In the genomic region with DNA sequence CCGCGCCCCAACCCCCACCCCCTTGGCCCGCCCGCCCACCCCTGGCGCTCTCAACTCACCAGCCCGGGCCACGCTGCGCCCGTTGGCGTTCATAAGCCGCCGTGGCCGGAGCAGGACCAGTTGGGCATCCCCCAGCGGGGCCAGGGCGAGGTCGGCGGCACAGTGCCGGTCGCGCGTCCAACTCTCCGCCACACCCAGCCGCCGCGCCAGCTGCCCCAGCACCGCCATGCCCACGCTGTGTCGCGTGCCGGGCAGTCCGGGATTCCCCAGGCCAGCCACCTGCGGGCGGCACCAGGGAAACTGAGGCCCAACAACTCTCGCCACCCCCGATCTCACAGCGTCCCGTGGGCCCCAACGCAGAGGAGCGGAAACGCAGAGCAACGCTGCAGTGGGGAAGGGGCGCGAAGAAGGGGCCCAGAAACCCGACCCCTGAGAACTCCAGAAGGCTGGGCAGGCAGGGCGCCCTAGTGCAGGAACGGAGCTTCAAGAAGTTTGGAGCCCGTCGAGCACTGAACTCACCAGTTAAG, we compare ENCODE assay signal across 8 cellular contexts. TPM values are rescaled to one million over a fixed set of nuclear protein-coding genes. Genes with fewer than 3 reads are reported as not detected.
A peak's percentile ranks its signal among the peaks of the same experiment; 100 is the strongest.
DNase-seq lines count a peak whose midpoint lies in the region; ATAC-seq, FAIRE-seq and TF ChIP-seq lines count a peak whose summit lies in the region.

No MANE protein-coding gene starts in this region.

- H3K4me2 ChIP-seq in neural progenitor cell: peak overlapping the region; percentile 97

- intact Hi-C loops in esophagus muscularis mucosa (cut with DNase I): loop anchor here (5.0 kb wide), 1 partner anchor 103 kb away; the partner anchor contains the start of gene STXBP1

- WGBS in esophagus muscularis mucosa: 0% methylated on average over 8 of the region's 48 CpGs

- TF ChIP-seq CTCF in esophagus muscularis mucosa (IDR thresholded peaks at IDR 0.05) (no peak), neural progenitor cell (IDR thresholded peaks at IDR 0.05) (no peak)

- no peak overlapping the region for H3K27ac Mint-ChIP-seq in neural progenitor cell

- H2AFZ ChIP-seq in ACC112 (ENCODE audit: low read length, unreplicated experiment) (peak overlapping the region; percentile 84), neural progenitor cell (replicated peaks) (peak overlapping the region; percentile 58)

- H3K4me1 ChIP-seq in ACC112 (ENCODE audit: control insufficient read depth, insufficient read depth, low read length, unreplicated experiment) (peaks cover 8% of the 10 kb centered on the region), SJSA1 (replicated peaks) (peaks cover 12% of the 10 kb centered on the region), esophagus muscularis mucosa (peaks cover 16 to 26% (median 21%) of the 10 kb centered on the region in 4 donors), neural progenitor cell (peaks cover 9% of the 10 kb centered on the region)

- H3K79me2 ChIP-seq in ACC112 (ENCODE audit: control insufficient read depth, insufficient read depth, low read length, unreplicated experiment) (peaks cover 4% of the 10 kb centered on the region), neural progenitor cell (ENCODE audit: low read depth) (no peaks in the 10 kb centered on the region)

- no peak for TF ChIP-seq POLR2A in esophagus muscularis mucosa (IDR thresholded peaks at IDR 0.05; ENCODE audit: low read depth)

- H3K9ac ChIP-seq in neural progenitor cell: no peak overlapping the region

- no peaks in the 10 kb centered on the region for H3K27me3 ChIP-seq in ACC112 (ENCODE audit: insufficient read depth, low read length)
- H3K27me3 ChIP-seq in SJSA1 (replicated peaks): no peaks in the 10 kb centered on the region
- peaks cover 0 to under 1% (median 0%) of the 10 kb centered on the region in 4 donors for H3K27me3 ChIP-seq in esophagus muscularis mucosa
- peaks cover 15% of the 10 kb centered on the region for H3K27me3 ChIP-seq in neural progenitor cell

- peaks cover 8% of the 10 kb centered on the region for H3K27me3 Mint-ChIP-seq in neural progenitor cell (ENCODE audit: insufficient read depth, low read depth)

- no peaks in the 10 kb centered on the region for H3F3A ChIP-seq in neural progenitor cell (ENCODE audit: low read depth)

- no peaks in the 10 kb centered on the region for H3K36me3 Mint-ChIP-seq in neural progenitor cell

- FAIRE-seq in urothelium cell line (lab: Jason Lieb, UNC): no peak

- H3K4me3 ChIP-seq in ACC112 (ENCODE audit: low read depth, low read length): peak overlapping the region; percentile 91
- H3K4me3 ChIP-seq in SJSA1: peak overlapping the region; percentile 52
- peak overlapping the region; percentile 77 to 87 (median 78) for H3K4me3 ChIP-seq in esophagus muscularis mucosa
- H3K4me3 ChIP-seq in neural progenitor cell: peak overlapping the region; percentile 64

- peaks cover 22% of the 10 kb centered on the region for H3K4me1 Mint-ChIP-seq in neural progenitor cell

- peak overlapping the region; percentile 99 for H3K4me3 Mint-ChIP-seq in neural progenitor cell

- H3K9me3 Mint-ChIP-seq in neural progenitor cell: no peaks in the 10 kb centered on the region

- no peaks in the 10 kb centered on the region for H3K36me3 ChIP-seq in ACC112 (ENCODE audit: insufficient read depth, low read length)
- peaks cover 7% of the 10 kb centered on the region; the same call in 1 of the 2 replicates for H3K36me3 ChIP-seq in SJSA1
- H3K36me3 ChIP-seq in esophagus muscularis mucosa: peaks cover 0 to 7% (median 2%) of the 10 kb centered on the region in 4 donors
- no peaks in the 10 kb centered on the region for H3K36me3 ChIP-seq in neural progenitor cell

- no peak for TF ChIP-seq EP300 in esophagus muscularis mucosa (IDR thresholded peaks at IDR 0.05)

- H3K27ac ChIP-seq in ACC112 (ENCODE audit: low read depth, low read length) (peak overlapping the region; percentile 39; the same call in 1 of the 2 replicates), SJSA1 (peak overlapping the region; percentile 54), esophagus muscularis mucosa (replicated peaks in 1 of 4) (peak overlapping the region; percentile 75 to 88 (median 82)), neural progenitor cell (no peak overlapping the region)

- no peak for DNase-seq in SJSA1 (ENCODE audit: low read depth in 1 of 2, low spot score in 2 of 2)
- DNase-seq in esophagus muscularis mucosa (ENCODE audit: extremely low spot score): no peak
- DNase-seq in neural progenitor cell (ENCODE audit: low spot score): peak; percentile 65
- no peak for DNase-seq in OCI-M1 (lab: John Stamatoyannopoulos, UW)
- no peak for DNase-seq in urothelium cell line (ENCODE audit: low spot score)
- DNase-seq in middle frontal gyrus (ENCODE audit: extremely low spot score, low spot score): no peak

- H3K9me3 ChIP-seq in SJSA1 (replicated peaks) (no peaks in the 10 kb centered on the region), esophagus muscularis mucosa (no peaks in the 10 kb centered on the region), neural progenitor cell (ENCODE audit: low read depth) (no peaks in the 10 kb centered on the region)

- ATAC-seq in GM18909 (IDR thresholded peaks at IDR 0.05; ENCODE audit: poor library complexity, unreplicated experiment): peak; percentile 15

- no peaks in the 10 kb centered on the region for H4K20me1 ChIP-seq in neural progenitor cell (ENCODE audit: low read depth)

RNA-seq across cellular contexts. Expression of gene PTRH1, which starts 0.5 kb away (rescaled TPM):
- total RNA-seq in SJSA1 (2014; rRNA removed; shearing (Covaris generic)): 10.4 and 17.5 TPM in 2 replicates
- total RNA-seq in esophagus muscularis mucosa (10 to 100 TPM; 16.8 to 23.5 (median 20.5) TPM), neural progenitor cell (ENCODE audit: low replicate concordance) (1.3 and 5.4 TPM in 2 replicates)

RNA-seq across cellular contexts. Expression of gene TTC16, which starts 0.9 kb away (rescaled TPM):
- not detected in 2 replicates for total RNA-seq in SJSA1 (2014; rRNA removed; shearing (Covaris generic))
- total RNA-seq in esophagus muscularis mucosa (under 1 TPM in 3 of 4 donors, not detected in 1; under 0.01 to 0.17 (median 0.11) TPM), neural progenitor cell (ENCODE audit: low replicate concordance) (not detected in 2 replicates)

RNA-seq across cellular contexts. Expression of gene CFAP157, which starts 8.2 kb away (rescaled TPM):
- total RNA-seq in SJSA1 (2014; rRNA removed; shearing (Covaris generic)): 0.11 TPM in 1 of 2 replicates, not detected in the other
- total RNA-seq in esophagus muscularis mucosa (under 1 TPM in 2 of 4 donors, not detected in 2; 0.26 to 0.42 TPM), neural progenitor cell (ENCODE audit: low replicate concordance) (0.31 TPM in 1 of 2 replicates, not detected in the other)

RNA-seq across cellular contexts. Expression of gene TOR2A, which starts 20.1 kb away (rescaled TPM):
- 5.3 and 11.4 TPM in 2 replicates for total RNA-seq in SJSA1 (2014; rRNA removed; shearing (Covaris generic))
- total RNA-seq in esophagus muscularis mucosa (1 to 10 TPM; 5.4 to 9.2 (median 7.0) TPM), neural progenitor cell (ENCODE audit: low replicate concordance) (5.5 and 18.3 TPM in 2 replicates)
